ENCODE assay signal across 9 cellular contexts in the genomic region with DNA sequence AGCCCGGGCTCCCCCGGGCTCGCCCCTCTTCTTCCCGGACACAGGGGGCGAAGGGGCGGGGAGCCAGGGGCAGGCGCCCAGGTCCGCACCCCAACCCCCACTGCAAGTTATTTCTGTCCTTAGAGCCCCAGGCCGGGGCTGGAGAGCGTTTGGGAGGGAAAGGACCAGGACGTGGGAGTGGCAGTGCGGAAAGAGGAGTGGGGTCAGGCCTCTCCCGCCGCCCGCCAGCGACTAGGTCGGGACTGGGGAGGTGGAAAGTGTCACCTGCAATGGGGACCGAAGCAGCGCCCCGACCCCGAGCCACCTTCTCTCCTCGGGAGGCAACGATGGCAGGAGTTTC.
DNase-seq lines count a peak whose midpoint lies in the region; ATAC-seq and TF ChIP-seq lines count a peak whose summit lies in the region.
"Had no signal": no experiment of that assay in that cellular context is flagged by ENCODE, and none has a peak within 500 bp of the region (broad histone marks: within the 10 kb centered on the region; RNA-seq: fewer than 3 reads in every experiment).

No MANE protein-coding gene starts in this region.

- DNase-seq in skeletal muscle cell (ENCODE audit: low read depth), result no peak
- DNase-seq in middle frontal gyrus (ENCODE audit: extremely low spot score, low spot score), result no peak
- DNase-seq in stimulated activated CD4-positive, alpha-beta T cell treated with anti-CD3 and anti-CD28 coated beads, Interleukin-4, amount 100 ng/mL, for 24 hours, result no peak
- DNase-seq: OCI-M1 had no signal

- no peak overlapping the region for H3K9ac ChIP-seq in iPS-15b (ENCODE audit: low read depth, low read length)

- H3K9me3 ChIP-seq in iPS-15b (ENCODE audit: control insufficient read depth, insufficient read depth, low read length), result no peaks in the 10 kb centered on the region

- peaks cover 11% of the 10 kb centered on the region for H3K4me1 ChIP-seq in iPS-15b (ENCODE audit: control insufficient read depth, insufficient read depth, low read length)

- ATAC-seq in GM19463 (IDR thresholded peaks at IDR 0.05; ENCODE audit: unreplicated experiment), result peak; percentile 6
- ATAC-seq in GM18858 (IDR thresholded peaks at IDR 0.05; ENCODE audit: unreplicated experiment), result no peak
- no peak for ATAC-seq in HG02763 (IDR thresholded peaks at IDR 0.05; ENCODE audit: unreplicated experiment)

- peaks cover 3% of the 10 kb centered on the region for H3K27me3 ChIP-seq in iPS-15b (ENCODE audit: control insufficient read depth, insufficient read depth, low read length)

- peak overlapping the region; percentile 46 for H3K4me3 ChIP-seq in WI38 (ENCODE audit: low read depth, low read length)
- peak overlapping the region; percentile 60 for H3K4me3 ChIP-seq in iPS-15b (ENCODE audit: low read depth, low read length)
- peak overlapping the region; percentile 50 for H3K4me3 ChIP-seq in skeletal muscle cell (ENCODE audit: low read depth, low read length)

- TF ChIP-seq CTCF in WI38 (IDR thresholded peaks at IDR 0.05; ENCODE audit: low read depth, low read length), result no peak

- no peaks in the 10 kb centered on the region for H3K36me3 ChIP-seq in iPS-15b (ENCODE audit: control insufficient read depth, insufficient read depth, low read length)
